Comparison of ENCODE assay signal across 8 cellular contexts in genomic region chr13:98141938-98142426, GRCh38. TPM values are rescaled to one million over a fixed set of nuclear protein-coding genes. Genes with fewer than 3 reads are reported as not detected.
DNase-seq lines count a peak whose midpoint lies in the region; ATAC-seq, FAIRE-seq and TF ChIP-seq lines count a peak whose summit lies in the region.

No MANE protein-coding gene starts in this region.

- H3K27ac ChIP-seq in CD4-positive, CD25-positive, alpha-beta regulatory T cell (ENCODE audit: insufficient read depth, low read length, poor library complexity, severe bottlenecking), result no peak overlapping the region
- H3K27ac ChIP-seq in HCT116 (ENCODE audit: low read depth, low read length) (peak overlapping the region; percentile 64; the same call in 1 of the 2 replicates), astrocyte (ENCODE audit: low read depth, low read length) (no peak overlapping the region), keratinocyte (ENCODE audit: control insufficient read depth, insufficient read depth, low read length) (no peak overlapping the region), subcutaneous abdominal adipose tissue (ENCODE audit: low read depth, low read length) (no peak overlapping the region)

- H3K79me2 ChIP-seq in HCT116 (ENCODE audit: insufficient read depth, low read length) (peaks cover 10% of the 10 kb centered on the region), astrocyte (ENCODE audit: insufficient read depth, low read length) (peaks cover 33% of the 10 kb centered on the region), keratinocyte (ENCODE audit: control insufficient read depth, insufficient read depth, low read length) (peaks cover 8% of the 10 kb centered on the region)

- H3K9me3 ChIP-seq in CD4-positive, CD25-positive, alpha-beta regulatory T cell (ENCODE audit: control insufficient read depth in 2 of 2, low read length in 2 of 2), result no peaks in the 10 kb centered on the region
- H3K9me3 ChIP-seq in HCT116 (ENCODE audit: control insufficient read depth in 1 of 2, insufficient read depth in 1 of 2, low read depth in 1 of 2, low read length in 2 of 2) (no peaks in the 10 kb centered on the region), astrocyte (ENCODE audit: insufficient read depth, low read depth, low read length) (no peaks in the 10 kb centered on the region), keratinocyte (ENCODE audit: control insufficient read depth, low read depth, low read length) (no peaks in the 10 kb centered on the region), subcutaneous abdominal adipose tissue (ENCODE audit: control insufficient read depth in 5 of 5, low read length in 5 of 5) (no peaks in the 10 kb centered on the region)

- H3K9ac ChIP-seq in HCT116 (ENCODE audit: low read length) (peak overlapping the region; percentile 55; the same call in 1 of the 2 replicates), astrocyte (ENCODE audit: low read length) (peak overlapping the region; percentile 93), keratinocyte (ENCODE audit: control insufficient read depth, extremely low read depth, insufficient read depth, low read length) (no peak overlapping the region), subcutaneous abdominal adipose tissue (ENCODE audit: low read length in 5 of 5) (peak overlapping the region in 3 of 5 donors; percentile 51 to 71 (median 59))

- DNase-seq in CD4-positive, CD25-positive, alpha-beta regulatory T cell, result no peak
- DNase-seq in HCT116 (ENCODE audit: low read depth, low spot score) (no peak), astrocyte (ENCODE audit: low read depth) (no peak), keratinocyte (ENCODE audit: low read depth, low spot score) (no peak), HuH-7.5 (ENCODE audit: low spot score) (no peak), NCI-H345 (lab: John Stamatoyannopoulos, UW) (no peak), NOMO-1 (lab: John Stamatoyannopoulos, UW; ENCODE audit: unreplicated experiment in 2 of 2) (no peak)

- POLR2A ChIA-PET in HCT116 (lab: Charles Lee), result no interaction called here

- RAD21 ChIA-PET in HCT116 (lab: Charles Lee; ENCODE audit: low non-redundant PET in 1 of 2, low total read pairs in 2 of 2, uncharacterized antibody in 2 of 2, unreplicated experiment in 2 of 2), result no interaction called here

- peak overlapping the region; percentile 74 for H2AFZ ChIP-seq in HCT116 (ENCODE audit: low read depth, low read length, poor library complexity, severe bottlenecking)
- peak overlapping the region; percentile 68 for H2AFZ ChIP-seq in astrocyte (ENCODE audit: low read depth, low read length)
- peak overlapping the region; percentile 74 for H2AFZ ChIP-seq in keratinocyte (ENCODE audit: control insufficient read depth, low read length)

- no TSS peak for BruUV-seq in HCT116 (replicated peaks; lab: Mats Ljungman, UMichigan)

- dilution Hi-C loops in keratinocyte (cut with MboI; ENCODE audit: extremely low pct_ligation_motif_present, low sequenced_read_pairs), result no loop called here

- no peak overlapping the region for H3K4me3 ChIP-seq in CD4-positive, CD25-positive, alpha-beta regulatory T cell (ENCODE audit: low read depth, low read length)
- peak overlapping the region; percentile 45 to 61 for H3K4me3 ChIP-seq in HCT116 (replicated peaks in 1 of 2; ENCODE audit: low read depth in 1 of 2, low read length in 2 of 2)
- H3K4me3 ChIP-seq in astrocyte (ENCODE audit: insufficient read depth, low read depth, low read length), result peak overlapping the region; percentile 63
- H3K4me3 ChIP-seq in keratinocyte (ENCODE audit: control insufficient read depth in 2 of 3, extremely low read depth in 1 of 3, insufficient read depth in 2 of 3, low read depth in 1 of 3, low read length in 3 of 3), result peak overlapping the region in 2 of 3 experiments; percentile 55 to 64
- H3K4me3 ChIP-seq in subcutaneous abdominal adipose tissue (ENCODE audit: low read depth in 1 of 5, low read length in 5 of 5), result peak overlapping the region; percentile 52 to 83 (median 72)

- H3K27me3 ChIP-seq in CD4-positive, CD25-positive, alpha-beta regulatory T cell (ENCODE audit: control insufficient read depth, insufficient read depth, low read length), result peaks cover 20% of the 10 kb centered on the region
- H3K27me3 ChIP-seq in HCT116 (ENCODE audit: insufficient read depth, low read length) (no peaks in the 10 kb centered on the region), astrocyte (ENCODE audit: insufficient read depth, low read length) (no peaks in the 10 kb centered on the region), keratinocyte (ENCODE audit: control insufficient read depth, extremely low read depth, insufficient read depth, low read length) (peaks cover 22% of the 10 kb centered on the region), subcutaneous abdominal adipose tissue (ENCODE audit: control insufficient read depth in 5 of 5, insufficient read depth in 4 of 5, low read length in 5 of 5) (no peaks in the 10 kb centered on the region)

- no peaks in the 10 kb centered on the region for H3K36me3 Mint-ChIP-seq in CD4-positive, CD25-positive, alpha-beta regulatory T cell
- peaks cover 1% of the 10 kb centered on the region for H3K36me3 Mint-ChIP-seq in astrocyte (ENCODE audit: low read depth, unreplicated experiment)

- H3K4me2 ChIP-seq in HCT116 (ENCODE audit: low read length), result peak overlapping the region; percentile 90
- H3K4me2 ChIP-seq in astrocyte (ENCODE audit: low read length), result peak overlapping the region; percentile 99
- peak overlapping the region; percentile 71 for H3K4me2 ChIP-seq in keratinocyte (ENCODE audit: control insufficient read depth, extremely low read depth, insufficient read depth, low read depth, low read length)

- H3K9me1 ChIP-seq in keratinocyte (ENCODE audit: control insufficient read depth, extremely low read depth, insufficient read depth, low read length), result no peaks in the 10 kb centered on the region

- H3K36me3 ChIP-seq in CD4-positive, CD25-positive, alpha-beta regulatory T cell (ENCODE audit: control insufficient read depth, insufficient read depth, low read length), result no peaks in the 10 kb centered on the region
- H3K36me3 ChIP-seq in HCT116 (ENCODE audit: control insufficient read depth in 1 of 2, insufficient read depth in 2 of 2, low read length in 2 of 2), result no peaks in the 10 kb centered on the region
- no peaks in the 10 kb centered on the region for H3K36me3 ChIP-seq in astrocyte (ENCODE audit: insufficient read depth, low read length)
- no peaks in the 10 kb centered on the region for H3K36me3 ChIP-seq in keratinocyte (ENCODE audit: control insufficient read depth in 2 of 2, extremely low read depth in 1 of 2, insufficient read depth in 2 of 2, low read length in 2 of 2)
- H3K36me3 ChIP-seq in subcutaneous abdominal adipose tissue (ENCODE audit: control insufficient read depth in 5 of 5, insufficient read depth in 5 of 5, low read length in 5 of 5), result no peaks in the 10 kb centered on the region

- intact Hi-C loops in HCT116 (cut with micrococcal nuclease), result loop anchor here (2.0 to 10.0 kb wide), 2 partner anchors 289 to 533 kb away; no protein-coding TSS in a partner anchor

- H3K9me3 Mint-ChIP-seq in CD4-positive, CD25-positive, alpha-beta regulatory T cell, result peaks cover 0 to 3% (median 0%) of the 10 kb centered on the region in 7 donors
- H3K9me3 Mint-ChIP-seq in astrocyte (ENCODE audit: unreplicated experiment), result no peaks in the 10 kb centered on the region

- H3K4me3 Mint-ChIP-seq in CD4-positive, CD25-positive, alpha-beta regulatory T cell, result peak overlapping the region in 3 of 4 donors; percentile 39 to 54 (median 50)
- H3K4me3 Mint-ChIP-seq in astrocyte (ENCODE audit: unreplicated experiment), result peak overlapping the region; percentile 77

- TF ChIP-seq RAD21 in HCT116 (IDR thresholded peaks at IDR 0.05; ENCODE audit: low read depth), result no peak

- no peak for TF ChIP-seq CTCF in HCT116 (IDR thresholded peaks at IDR 0.05 in 2 of 3, conservative IDR thresholded peaks at IDR 0.05 in 1 of 3; ENCODE audit: borderline replicate concordance in 1 of 3, insufficient read depth in 1 of 3, low read depth in 2 of 3, low read length in 2 of 3)
- no peak for TF ChIP-seq CTCF in astrocyte (IDR thresholded peaks at IDR 0.05; ENCODE audit: insufficient read depth, low read depth, low read length)
- TF ChIP-seq CTCF in keratinocyte (optimal IDR thresholded peaks at IDR 0.05 in 1 of 3, IDR thresholded peaks at IDR 0.05 in 1 of 3, conservative IDR thresholded peaks at IDR 0.05 in 1 of 3; ENCODE audit: extremely low read depth in 1 of 3, insufficient read depth in 2 of 3, low read length in 3 of 3), result no peak

- peaks cover 0 to 22% (median 0%) of the 10 kb centered on the region in 4 donors for H3K4me1 Mint-ChIP-seq in CD4-positive, CD25-positive, alpha-beta regulatory T cell
- peaks cover 25% of the 10 kb centered on the region for H3K4me1 Mint-ChIP-seq in astrocyte (ENCODE audit: low read depth, unreplicated experiment)

- no peak for TF ChIP-seq POLR2A in HCT116 (IDR thresholded peaks at IDR 0.05; ENCODE audit: borderline replicate concordance, extremely low read depth, insufficient read depth, insufficient read length)

- no peak for ATAC-seq in CD4-positive, CD25-positive, alpha-beta regulatory T cell (ENCODE audit: low read depth in 2 of 2)
- ATAC-seq in HCT116, result no peak

- H3K27me3 Mint-ChIP-seq in CD4-positive, CD25-positive, alpha-beta regulatory T cell, result peaks cover 61% of the 10 kb centered on the region
- H3K27me3 Mint-ChIP-seq in astrocyte (ENCODE audit: low read depth, unreplicated experiment), result peaks cover 13% of the 10 kb centered on the region

- CTCF ChIA-PET in HCT116 (lab: Charles Lee), result no interaction called here

- H4K20me1 ChIP-seq in HCT116 (ENCODE audit: insufficient read depth) (peaks cover 2% of the 10 kb centered on the region; the same call in 1 of the 2 replicates), astrocyte (ENCODE audit: insufficient read depth, low read length) (peaks cover 26% of the 10 kb centered on the region), keratinocyte (ENCODE audit: control insufficient read depth, extremely low read depth, insufficient read depth, low read length) (no peaks in the 10 kb centered on the region)

- no peak for FAIRE-seq in astrocyte (lab: Jason Lieb, UNC)
- no peak for FAIRE-seq in keratinocyte (lab: Jason Lieb, UNC)

- H3K9me2 ChIP-seq in HCT116 (ENCODE audit: insufficient read depth), result no peaks in the 10 kb centered on the region

- H3K4me1 ChIP-seq in CD4-positive, CD25-positive, alpha-beta regulatory T cell (ENCODE audit: control insufficient read depth, insufficient read depth, low read length, poor library complexity, severe bottlenecking), result peaks cover 8% of the 10 kb centered on the region
- H3K4me1 ChIP-seq in HCT116 (ENCODE audit: control insufficient read depth in 1 of 2, insufficient read depth in 2 of 2, low read length in 2 of 2), result peaks cover 28 to 39% of the 10 kb centered on the region in 2 experiments
- peaks cover 26% of the 10 kb centered on the region for H3K4me1 ChIP-seq in astrocyte (ENCODE audit: insufficient read depth, low read length)
- peaks cover 8% of the 10 kb centered on the region for H3K4me1 ChIP-seq in keratinocyte (ENCODE audit: control insufficient read depth, extremely low read depth, insufficient read depth, low read length)
- peaks cover 0 to 26% (median 23%) of the 10 kb centered on the region in 5 donors for H3K4me1 ChIP-seq in subcutaneous abdominal adipose tissue (ENCODE audit: control insufficient read depth in 5 of 5, insufficient read depth in 5 of 5, low read length in 5 of 5)

- no peak overlapping the region for H3K27ac Mint-ChIP-seq in CD4-positive, CD25-positive, alpha-beta regulatory T cell
- H3K27ac Mint-ChIP-seq in astrocyte (ENCODE audit: unreplicated experiment), result peak overlapping the region; percentile 69

RNA-seq across cellular contexts. Expression of gene FARP1, which starts 0.9 kb away (rescaled TPM):
- 0.79 TPM for total RNA-seq in CD4-positive, CD25-positive, alpha-beta regulatory T cell
- polyA plus RNA-seq in CD4-positive, CD25-positive, alpha-beta regulatory T cell, result under 1 TPM; 0.25 to 0.56 (median 0.44) TPM
- total RNA-seq in HCT116 (2021; ENCODE audit: unreplicated experiment) (30.5 TPM), astrocyte (99.9 and 128 TPM in 2 replicates)
- polyA plus RNA-seq in HCT116 (2012), result 20.4 and 22.2 TPM in 2 replicates
- polyA plus RNA-seq in keratinocyte, result 5.7 to 23.1 TPM (median 10.3 TPM) in 3 replicates
- 18.7 TPM for polyA plus RNA-seq in keratinocyte (2011; ENCODE audit: low read depth)
- 13.6 and 21.2 TPM in 2 replicates for polyA plus RNA-seq in keratinocyte (2011; cell fraction: cytosol; rRNA removed)
- 17.6 and 22.6 TPM in 2 replicates for polyA plus RNA-seq in keratinocyte (2011; cell fraction: nucleus; rRNA removed)
- 8.1 and 26.4 TPM in 2 replicates for polyA plus RNA-seq in keratinocyte (2012; ENCODE audit: low replicate concordance)
- polyA minus RNA-seq in keratinocyte, result 15.6 to 19.5 TPM (median 19.4 TPM) in 3 replicates
- polyA minus RNA-seq in keratinocyte (2011; cell fraction: cytosol; rRNA and poly(A)+ RNA removed), result 22.3 TPM
- 15.7 and 33.5 TPM in 2 replicates for polyA minus RNA-seq in keratinocyte (2011; cell fraction: nucleus; rRNA and poly(A)+ RNA removed)

RNA-seq across cellular contexts. Expression of gene RNF113B, which starts 35.1 kb away (rescaled TPM):
- not detected for total RNA-seq in CD4-positive, CD25-positive, alpha-beta regulatory T cell
- not detected for polyA plus RNA-seq in CD4-positive, CD25-positive, alpha-beta regulatory T cell
- total RNA-seq in HCT116 (2021; ENCODE audit: unreplicated experiment), result not detected
- polyA plus RNA-seq in HCT116 (2012), result not detected in 2 replicates
- not detected in 2 replicates for total RNA-seq in astrocyte
- not detected in 3 replicates for polyA plus RNA-seq in keratinocyte
- polyA plus RNA-seq in keratinocyte (2011; ENCODE audit: low read depth), result not detected
- not detected in 2 replicates for polyA plus RNA-seq in keratinocyte (2011; cell fraction: cytosol; rRNA removed)
- polyA plus RNA-seq in keratinocyte (2011; cell fraction: nucleus; rRNA removed), result not detected in 2 replicates
- not detected in 2 replicates for polyA plus RNA-seq in keratinocyte (2012; ENCODE audit: low replicate concordance)
- not detected in 3 replicates for polyA minus RNA-seq in keratinocyte
- not detected for polyA minus RNA-seq in keratinocyte (2011; cell fraction: cytosol; rRNA and poly(A)+ RNA removed)
- polyA minus RNA-seq in keratinocyte (2011; cell fraction: nucleus; rRNA and poly(A)+ RNA removed), result not detected in 2 replicates

Comparison
In these comparisons a context has a peak if more than half of its experiments do, and no peak if none do; other contexts are left out.
1. RNA of gene FARP1, which starts 0.9 kb away (total RNA-seq): 99.9 to 128 TPM in astrocyte and 30.5 TPM in HCT116 (single experiment); 0.79 TPM in CD4-positive, CD25-positive, alpha-beta regulatory T cell (single experiment); every median in the first group is over 10 times any median in the second.
2. Peak in every context shown above with its lines, with median percentiles within 50 percentile points of each other: H2AFZ ChIP-seq and H3K4me2 ChIP-seq.